Comparison of ENCODE assay signal across 23 cellular contexts in the genomic region with DNA sequence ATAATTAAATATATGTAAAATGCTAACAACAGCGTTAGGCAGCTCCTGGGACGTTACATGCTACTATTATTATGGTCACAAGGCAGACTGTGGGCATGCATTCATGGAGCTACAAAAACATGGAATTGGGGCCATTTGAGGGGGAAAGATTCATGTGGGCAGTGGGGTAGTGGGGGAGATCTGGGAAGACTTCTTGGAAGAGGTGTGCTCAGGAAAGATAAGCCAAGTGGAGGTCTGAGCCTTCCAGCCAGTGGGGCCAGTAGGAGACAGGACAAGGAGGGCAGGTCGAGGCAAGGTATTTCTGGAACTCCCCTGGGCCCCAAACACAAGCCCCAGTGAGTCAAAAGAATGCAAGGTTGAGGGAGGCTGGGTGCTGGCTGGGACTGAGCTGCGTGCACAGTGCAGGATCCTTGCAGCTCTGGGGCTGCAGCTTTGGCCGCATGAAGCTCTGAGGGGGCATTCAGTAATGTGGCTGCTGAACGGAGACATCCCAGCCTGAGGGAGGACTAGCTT. TPM values are rescaled to one million over a fixed set of nuclear protein-coding genes. Genes with fewer than 3 reads are reported as not detected.
DNase-seq lines count a peak whose midpoint lies in the region; ATAC-seq, FAIRE-seq and TF ChIP-seq lines count a peak whose summit lies in the region.
"Had no signal": no experiment of that assay in that cellular context is flagged by ENCODE, and none has a peak within 500 bp of the region (broad histone marks: within the 10 kb centered on the region; RNA-seq: fewer than 3 reads in every experiment).

No MANE protein-coding gene starts in this region.

- H2BK15ac ChIP-seq in H1 (ENCODE audit: low read length): no peak overlapping the region

- 0 out of 2 replicates have a peak overlapping the region, but pooled peaks have one; percentile 17 for H2BK12ac ChIP-seq in H1 (ENCODE audit: low read depth, low read length)

- H3K9ac ChIP-seq in mammary epithelial cell (ENCODE audit: insufficient read depth, low read length): no peak overlapping the region
- H3K9ac ChIP-seq in H1 (replicated peaks in 1 of 4; ENCODE audit: extremely low read depth in 1 of 4, low read depth in 3 of 4, low read length in 3 of 4): no peak overlapping the region

- H3K4me3 ChIP-seq in mammary epithelial cell (replicated peaks in 1 of 3; ENCODE audit: insufficient read depth in 1 of 3, low read depth in 2 of 3, low read length in 3 of 3) (no peak overlapping the region), H1 (ENCODE audit: extremely low read depth in 1 of 4, insufficient read depth in 2 of 4, low read depth in 3 of 4, low read length in 4 of 4) (no peak overlapping the region), aorta (ENCODE audit: low read length in 2 of 2) (no peak overlapping the region)
- H3K4me3 ChIP-seq: SJCRH30 had no signal

- H3K9me3 ChIP-seq in mammary epithelial cell (replicated peaks; ENCODE audit: insufficient read depth, low read length) (no peaks in the 10 kb centered on the region), H1 (ENCODE audit: insufficient read depth in 2 of 2, low read depth in 1 of 2, low read length in 1 of 2) (no peaks in the 10 kb centered on the region), aorta (ENCODE audit: control insufficient read depth, low read length) (no peaks in the 10 kb centered on the region)
- H3K9me3 ChIP-seq: BE2C, SJCRH30 had no signal

- WGBS in mammary epithelial cell (ENCODE audit: low coverage, missing lambda C conversion rate): 53% methylated on average over 5 of the region's 6 CpGs
- WGBS in H1 (ENCODE audit: extremely low coverage in 1 of 2, insufficient coverage in 1 of 2, insufficient read length in 1 of 2, insufficient replicate concordance in 2 of 2, low coverage in 1 of 2, low lambda C conversion rate in 2 of 2, missing lambda C conversion rate in 1 of 2), 2 experiments: 81% methylated on average over 6 of the region's 6 CpGs; no CpG with 5 or more reads in 1 of the 2 experiments
- 75 to 84% methylated on average over 6 of the region's 6 CpGs for WGBS in aorta, 2 donors

- TF ChIP-seq CTCF in mammary epithelial cell (conservative IDR thresholded peaks at IDR 0.05 in 1 of 2, IDR thresholded peaks at IDR 0.05 in 1 of 2; ENCODE audit: extremely low read depth in 1 of 2, insufficient read depth in 1 of 2, low read depth in 1 of 2, low read length in 2 of 2) (no peak), MCF 10A (IDR thresholded peaks at IDR 0.05; ENCODE audit: unreplicated experiment) (no peak), RWPE1 (conservative IDR thresholded peaks at IDR 0.05; ENCODE audit: low read depth) (no peak), H1 (IDR thresholded peaks at IDR 0.05; ENCODE audit: control extremely low read depth in 1 of 3, insufficient read depth in 1 of 3, low read depth in 1 of 3, low read length in 3 of 3) (no peak)

- BruUV-seq in mammary epithelial cell (replicated peaks; lab: Mats Ljungman, UMichigan): no TSS peak
- no TSS peak for BruUV-seq in MCF 10A (replicated peaks; lab: Mats Ljungman, UMichigan)

- no peaks in the 10 kb centered on the region for H4K20me1 ChIP-seq in mammary epithelial cell (ENCODE audit: insufficient read depth, low read length)
- no peaks in the 10 kb centered on the region for H4K20me1 ChIP-seq in H1 (replicated peaks in 1 of 2; ENCODE audit: control insufficient read depth in 1 of 2, insufficient read depth in 2 of 2, low read length in 2 of 2)

- H3K14ac ChIP-seq in H1 (ENCODE audit: insufficient read length): no peak overlapping the region

- H4K91ac ChIP-seq in H1 (replicated peaks; ENCODE audit: insufficient read length, low read length): peak overlapping the region; percentile 30

- H3K4me2 ChIP-seq in mammary epithelial cell (ENCODE audit: insufficient read depth, low read depth, low read length): no peak overlapping the region
- H3K4me2 ChIP-seq in H1 (ENCODE audit: insufficient read depth in 1 of 2, low read depth in 2 of 2, low read length in 2 of 2): no peak overlapping the region

- TF ChIP-seq POLR2A in H1 (IDR thresholded peaks at IDR 0.05; ENCODE audit: control extremely low read depth in 1 of 2, low read depth in 2 of 2, low read length in 2 of 2): no peak

- H3K36me3 ChIP-seq in mammary epithelial cell (ENCODE audit: insufficient read depth, low read length) (no peaks in the 10 kb centered on the region), H1 (ENCODE audit: control insufficient read depth in 2 of 4, insufficient read depth in 4 of 4, low read length in 3 of 4) (no peaks in the 10 kb centered on the region), aorta (ENCODE audit: control insufficient read depth in 1 of 2, insufficient read depth in 2 of 2, low read length in 1 of 2) (no peaks in the 10 kb centered on the region)
- H3K36me3 ChIP-seq: BE2C, SJCRH30 had no signal

- no peak overlapping the region for H3K23ac ChIP-seq in H1 (ENCODE audit: insufficient read length)

- H3K27me3 ChIP-seq in mammary epithelial cell (ENCODE audit: insufficient read depth, low read length) (no peaks in the 10 kb centered on the region), H1 (replicated peaks in 1 of 4; ENCODE audit: control insufficient read depth in 3 of 4, extremely low read depth in 1 of 4, insufficient read depth in 3 of 4, low read length in 3 of 4) (no peaks in the 10 kb centered on the region), aorta (ENCODE audit: control insufficient read depth in 1 of 2, insufficient read depth in 2 of 2, low read length in 1 of 2) (no peaks in the 10 kb centered on the region)

- no peak overlapping the region for H3K27ac ChIP-seq in mammary epithelial cell (ENCODE audit: insufficient read depth, low read depth, low read length)
- peak overlapping the region; percentile 54 for H3K27ac ChIP-seq in RWPE1
- no peak overlapping the region for H3K27ac ChIP-seq in H1 (ENCODE audit: low read depth, low read length)
- H3K27ac ChIP-seq in aorta (ENCODE audit: low read depth in 1 of 2, low read length in 2 of 2): no peak overlapping the region
- H3K27ac ChIP-seq: SJCRH30 had no signal

- no peak overlapping the region for H2BK20ac ChIP-seq in H1 (ENCODE audit: low read length)

- no peaks in the 10 kb centered on the region for H3K9me3 Mint-ChIP-seq in MCF 10A (ENCODE audit: unreplicated experiment)
- H3K9me3 Mint-ChIP-seq in stimulated activated effector memory CD8-positive, alpha-beta T cell treated with anti-CD3 and anti-CD28 coated beads, Interleukin-12 subunit alpha, Interleukin-12 subunit beta, amount 100 ng/mL, for 72 hours: no peaks in the 10 kb centered on the region

- H4K5ac ChIP-seq in H1 (ENCODE audit: insufficient read length, low read depth, low read length): no peak overlapping the region

- no peak for TF ChIP-seq RAD21 in H1 (IDR thresholded peaks at IDR 0.05 in 1 of 2, conservative IDR thresholded peaks at IDR 0.05 in 1 of 2; ENCODE audit: low read depth in 2 of 2, low read length in 2 of 2)

- no peak overlapping the region for H3K56ac ChIP-seq in H1 (replicated peaks; ENCODE audit: insufficient read length, low read depth, low read length)

- H2BK120ac ChIP-seq in H1 (replicated peaks; ENCODE audit: low read depth, low read length): no peak overlapping the region

- peaks cover 44% of the 10 kb centered on the region for H3K4me1 ChIP-seq in mammary epithelial cell (ENCODE audit: insufficient read depth, low read length)
- H3K4me1 ChIP-seq in H1 (replicated peaks in 1 of 4; ENCODE audit: control insufficient read depth in 3 of 4, insufficient read depth in 4 of 4, low read length in 3 of 4): peaks cover 0 to 6% (median 0%) of the 10 kb centered on the region in 4 experiments; a peak in 3 of 7 replicates
- H3K4me1 ChIP-seq in aorta (ENCODE audit: control insufficient read depth in 1 of 2, insufficient read depth in 2 of 2, low read length in 2 of 2): no peaks in the 10 kb centered on the region
- H3K4me1 ChIP-seq: BE2C, SJCRH30 had no signal

- no peaks in the 10 kb centered on the region for H3K79me1 ChIP-seq in H1 (ENCODE audit: low read depth, low read length)

- H3K4me1 Mint-ChIP-seq in MCF 10A (ENCODE audit: insufficient read depth, unreplicated experiment): peaks cover 32% of the 10 kb centered on the region
- H3K4me1 Mint-ChIP-seq in stimulated activated effector memory CD8-positive, alpha-beta T cell treated with anti-CD3 and anti-CD28 coated beads, Interleukin-12 subunit alpha, Interleukin-12 subunit beta, amount 100 ng/mL, for 72 hours: peaks cover 58% of the 10 kb centered on the region

- no peaks in the 10 kb centered on the region for H3K36me3 Mint-ChIP-seq in MCF 10A (ENCODE audit: insufficient read depth, unreplicated experiment)
- peaks cover 72% of the 10 kb centered on the region for H3K36me3 Mint-ChIP-seq in stimulated activated effector memory CD8-positive, alpha-beta T cell treated with anti-CD3 and anti-CD28 coated beads, Interleukin-12 subunit alpha, Interleukin-12 subunit beta, amount 100 ng/mL, for 72 hours
- H3K36me3 Mint-ChIP-seq: CD4-positive, CD25-positive, alpha-beta regulatory T cell had no signal

- intact Hi-C loops in mammary epithelial cell (cut with micrococcal nuclease) (loop anchor here (1.0 to 10.0 kb wide), 4 partner anchors 112 to 275 kb away; a partner anchor contains a TSS), MCF 10A (cut with micrococcal nuclease) (loop anchor here (1.0 to 10.0 kb wide), 4 partner anchors 50 to 277 kb away; no protein-coding TSS in a partner anchor), aorta (cut with DNase I) (loop anchor here in 1 of 2 donors (2.0 kb wide), 1 partner anchor 139 kb away; no protein-coding TSS in a partner anchor)

- in situ Hi-C loops in mammary epithelial cell (cut with MboI; ENCODE audit: low sequenced_read_pairs in 2 of 2): loop anchor here in 1 of 2 donors (5.0 kb wide), 1 partner anchor 140 kb away; no protein-coding TSS in a partner anchor

- CTCF ChIA-PET in mammary epithelial cell (lab: Charles Lee; ENCODE audit: low non-redundant PET): no interaction called here
- CTCF ChIA-PET in MCF 10A (lab: Yijun Ruan, JAX): interaction anchor here (0.6 to 8.4 kb wide), 15 partner anchors 12 to 251 kb away, joined by 3 to 195 read pairs (median 5); a partner anchor contains a TSS
- CTCF ChIA-PET in RWPE1 (lab: Yijun Ruan, JAX): interaction anchor here (0.8 to 1.0 kb wide), 5 partner anchors 57 to 141 kb away, joined by 3 to 6 read pairs (median 4); no protein-coding TSS in a partner anchor
- CTCF ChIA-PET in H1 (lab: Charles Lee; ENCODE audit: partially characterized antibody): interaction anchor here (0.7 to 6.1 kb wide), 33 partner anchors 8 to 275 kb away, joined by 3 to 119 read pairs (median 5); a partner anchor contains a TSS

- H2AFZ ChIP-seq in mammary epithelial cell (ENCODE audit: low read depth, low read length) (no peak overlapping the region), H1 (ENCODE audit: low read length) (no peak overlapping the region)

- no peak overlapping the region for H3K18ac ChIP-seq in H1 (ENCODE audit: extremely low read depth, low read length)

- DNase-seq in mammary epithelial cell (peak; percentile 52), MCF 10A (ENCODE audit: unreplicated experiment) (no peak), RWPE1 (ENCODE audit: low spot score) (no peak), H1 (ENCODE audit: low read depth in 1 of 2, low spot score in 2 of 2) (no peak), NCI-H82 treated with DMSO at 0.1 percent for 48 hours (lab: John Stamatoyannopoulos, UW; ENCODE audit: unreplicated experiment) (no peak), aorta (no peak)
- no peak for DNase-seq in stimulated activated effector memory CD8-positive, alpha-beta T cell treated with anti-CD3 and anti-CD28 coated beads, Interleukin-12 subunit alpha, Interleukin-12 subunit beta, amount 100 ng/mL, for 72 hours (ENCODE audit: low spot score in 2 of 2)
- DNase-seq: BE2C; CD4-positive, CD25-positive, alpha-beta regulatory T cell; COR-L47; DMS 273 treated with DMSO at 0.1 percent for 48 hours; GOT3; NCI-H1092; NCI-H1436; NCI-H1930; NCI-H2227 treated with DMSO at 0.1 percent for 48 hours; NCI-H510A; SJCRH30 had no signal

- no peak overlapping the region for H3K4me3 Mint-ChIP-seq in MCF 10A (ENCODE audit: unreplicated experiment)
- H3K4me3 Mint-ChIP-seq in stimulated activated effector memory CD8-positive, alpha-beta T cell treated with anti-CD3 and anti-CD28 coated beads, Interleukin-12 subunit alpha, Interleukin-12 subunit beta, amount 100 ng/mL, for 72 hours: no peak overlapping the region
- H3K4me3 Mint-ChIP-seq: CD4-positive, CD25-positive, alpha-beta regulatory T cell had no signal

- POLR2A ChIA-PET in MCF 10A (lab: Yijun Ruan, JAX): interaction anchor here (1.3 to 2.6 kb wide), 2 partner anchors 137 to 139 kb away, joined by 3 to 10 read pairs; no protein-coding TSS in a partner anchor
- POLR2A ChIA-PET in RWPE1 (lab: Yijun Ruan, JAX; ENCODE audit: low non-redundant PET): no interaction called here
- POLR2A ChIA-PET in H1 (lab: Charles Lee; ENCODE audit: partially characterized antibody): interaction anchor here (1.0 kb wide), 1 partner anchor 23 kb away, joined by 3 read pairs; no protein-coding TSS in a partner anchor

- H3K4ac ChIP-seq in H1 (replicated peaks; ENCODE audit: insufficient read length, low read depth, low read length): no peak overlapping the region

- H3K27ac Mint-ChIP-seq in MCF 10A (ENCODE audit: low read depth, unreplicated experiment): no peak overlapping the region
- peak overlapping the region; percentile 93 for H3K27ac Mint-ChIP-seq in stimulated activated effector memory CD8-positive, alpha-beta T cell treated with anti-CD3 and anti-CD28 coated beads, Interleukin-12 subunit alpha, Interleukin-12 subunit beta, amount 100 ng/mL, for 72 hours

- H2AK5ac ChIP-seq in H1 (ENCODE audit: low read depth, low read length): no peak overlapping the region

- H3K23me2 ChIP-seq in H1 (ENCODE audit: low read depth, low read length): no peaks in the 10 kb centered on the region

- no peak for TF ChIP-seq EP300 in H1 (IDR thresholded peaks at IDR 0.05; ENCODE audit: borderline replicate concordance in 1 of 2, low read depth in 2 of 2, low read length in 2 of 2)

- no peak for FAIRE-seq in H1 (lab: Jason Lieb, UNC)
- FAIRE-seq: GM18507 had no signal

- H2BK5ac ChIP-seq in H1 (ENCODE audit: low read depth, low read length): no peak overlapping the region

- no peaks in the 10 kb centered on the region for H3K79me2 ChIP-seq in mammary epithelial cell (ENCODE audit: insufficient read depth, low read length)
- H3K79me2 ChIP-seq in H1 (ENCODE audit: control insufficient read depth in 1 of 2, insufficient read depth in 2 of 2, low read length in 2 of 2): no peaks in the 10 kb centered on the region

- H4K8ac ChIP-seq in H1 (ENCODE audit: extremely low read depth, insufficient read depth, low read length): no peak overlapping the region

- H3K27me3 Mint-ChIP-seq in MCF 10A (ENCODE audit: insufficient read depth, unreplicated experiment): no peaks in the 10 kb centered on the region

- dilution Hi-C loops in mammary epithelial cell (cut with HindIII; ENCODE audit: low sequenced_read_pairs): no loop called here

- no peak for ATAC-seq in stimulated activated effector memory CD8-positive, alpha-beta T cell treated with anti-CD3 and anti-CD28 coated beads, Interleukin-12 subunit alpha, Interleukin-12 subunit beta, amount 100 ng/mL, for 72 hours
- ATAC-seq in HG03469 (IDR thresholded peaks at IDR 0.05; ENCODE audit: unreplicated experiment): no peak
- no peak for ATAC-seq in aorta (ENCODE audit: low FRiP score)

RNA-seq across cellular contexts. Expression of a gene that starts 35.4 kb away (rescaled TPM):
- total RNA-seq in mammary epithelial cell (1 to 10 TPM in 1 of 2 donors, under 1 TPM in 1; under 0.01 to 1.1 TPM), MCF 10A (2022) (0.22 TPM in 1 of 2 replicates, not detected in the other), aorta (10 to 100 TPM; 28.2 to 68.7 TPM)
- polyA plus RNA-seq in mammary epithelial cell (0.48 TPM), H1 (2011; rRNA removed) (0.08 and 0.09 TPM in 2 replicates), aorta (10 to 100 TPM in 1 of 2 donors, 1 to 10 TPM in 1; 4.5 to 15.9 TPM)
- polyA minus RNA-seq in mammary epithelial cell: 4.4 TPM
- not detected in 2 replicates for total RNA-seq in H1 (2021; fragmentation: NEBNext Ultra II Directional; extraction: Animal tissue kit (Norgen Biotek cat#: 25700))
- polyA plus RNA-seq in H1 (2011; cell fraction: cytosol; rRNA removed): 0.43 TPM
- 0.16 TPM for polyA plus RNA-seq in H1 (2011; cell fraction: nucleus; rRNA removed)
- 0.07 to 0.11 TPM in 2 of 4 replicates, not detected in the others for polyA plus RNA-seq in H1 (2012, experiment 1 of 2)
- not detected for polyA plus RNA-seq in H1 (2012, experiment 2 of 2)
- polyA plus RNA-seq in H1 (2013, experiment 1 of 2): 0.02 TPM
- polyA plus RNA-seq in H1 (2013, experiment 2 of 2): 0.04 TPM
- polyA minus RNA-seq in H1 (2011; rRNA and poly(A)+ RNA removed): 0.10 TPM in 1 of 2 replicates, not detected in the other
- not detected for polyA minus RNA-seq in H1 (2011; cell fraction: cytosol; rRNA and poly(A)+ RNA removed)
- polyA minus RNA-seq in H1 (2011; cell fraction: nucleus; rRNA and poly(A)+ RNA removed): not detected
- total RNA-seq: A673, G401, LHCN-M2, SJCRH30 had no signal

Comparison
In these comparisons a context has a peak if more than half of its experiments do, and no peak if none do; other contexts are left out.
1. RNA of a gene that starts 35.4 kb away (total RNA-seq): 28.2 to 68.7 TPM in aorta; under 0.01 to 1.1 TPM in mammary epithelial cell, not detected in H1 and 0.22 TPM in MCF 10A; every median in the first group is over 10 times any median in the second.